Comparison of ENCODE assay signal across 8 cellular contexts in genomic region chr6:157461000-157461915, GRCh38.
A peak's percentile ranks its signal among the peaks of the same experiment; 100 is the strongest.
DNase-seq lines count a peak whose midpoint lies in the region; ATAC-seq and TF ChIP-seq lines count a peak whose summit lies in the region.

No MANE protein-coding gene starts in this region.

- H3K4me3 Mint-ChIP-seq in nephron progenitor cell, result no peak overlapping the region

- peak; percentile 60 for ATAC-seq in GM21447 (IDR thresholded peaks at IDR 0.05; ENCODE audit: unreplicated experiment)

- DNase-seq in NK-92 treated with Interleukin-12 subunit alpha and Interleukin-12 subunit beta, amount 100 ng/mL, for 24 hours (lab: John Stamatoyannopoulos, UW), result peak; percentile 67
- no peak for DNase-seq in NK-92 (lab: John Stamatoyannopoulos, UW; ENCODE audit: unreplicated experiment)
- peak; percentile 27 for DNase-seq in HuH-7.5 (ENCODE audit: low spot score)
- peak; percentile 37 for DNase-seq in astrocyte of the cerebellum (ENCODE audit: low read depth)
- DNase-seq in nephron progenitor cell, result no peak
- DNase-seq in 8988T, result no peak
- DNase-seq in ureter (ENCODE audit: low spot score), result no peak

- TF ChIP-seq CTCF in astrocyte of the cerebellum (IDR thresholded peaks at IDR 0.05; ENCODE audit: low read depth, low read length, missing control alignments) (no peak), nephron progenitor cell (IDR thresholded peaks at IDR 0.05) (no peak)

- H3K27me3 Mint-ChIP-seq in nephron progenitor cell (ENCODE audit: low read depth, poor library complexity), result peaks cover 3% of the 10 kb centered on the region

- no peaks in the 10 kb centered on the region for H3K9me3 Mint-ChIP-seq in nephron progenitor cell

- H3K4me1 Mint-ChIP-seq in nephron progenitor cell, result peaks cover 49% of the 10 kb centered on the region

- no peaks in the 10 kb centered on the region for H3K36me3 Mint-ChIP-seq in nephron progenitor cell (ENCODE audit: low read depth)

- in situ Hi-C loops in astrocyte of the cerebellum (cut with HindIII; ENCODE audit: low sequenced_read_pairs), result no loop called here

- peak overlapping the region; percentile 49 for H3K27ac Mint-ChIP-seq in nephron progenitor cell

- H3K4me3 ChIP-seq in astrocyte of the cerebellum (ENCODE audit: low read depth, low read length), result no peak overlapping the region

Comparison
In these comparisons a context has a peak if more than half of its experiments do, and no peak if none do; other contexts are left out.
1. DNase-seq: peak in NK-92 treated with Interleukin-12 subunit alpha and Interleukin-12 subunit beta, amount 100 ng/mL, for 24 hours (single experiment), HuH-7.5 (single experiment) and astrocyte of the cerebellum (single experiment); none in NK-92 (single experiment), nephron progenitor cell (single experiment), 8988T (single experiment) and ureter (single experiment).